8 cellular contexts compared by ENCODE assay signal in genomic region chr19:35495107-35496064, GRCh38. TPM values are rescaled to one million over a fixed set of nuclear protein-coding genes. Genes with fewer than 3 reads are reported as not detected.
DNase-seq lines count a peak whose midpoint lies in the region; ATAC-seq and TF ChIP-seq lines count a peak whose summit lies in the region.

No MANE protein-coding gene starts in this region.

- peak; percentile 96 to 98 for TF ChIP-seq CTCF in Caco-2 (IDR thresholded peaks at IDR 0.05; ENCODE audit: insufficient read depth in 1 of 2, low read depth in 1 of 2, low read length in 1 of 2, severe bottlenecking in 1 of 2, unreplicated experiment in 1 of 2)
- TF ChIP-seq CTCF in Peyer's patch (IDR thresholded peaks at IDR 0.05): peak; percentile 82 to 99 (median 92)
- peak; percentile 100 for TF ChIP-seq CTCF in fibroblast of the aortic adventitia (IDR thresholded peaks at IDR 0.05; ENCODE audit: insufficient read depth, low read length)
- TF ChIP-seq CTCF in suprapubic skin (IDR thresholded peaks at IDR 0.05): peak; percentile 95 to 100

- H3K27me3 ChIP-seq in Caco-2 (replicated peaks; ENCODE audit: control insufficient read depth, insufficient read depth, low read length): no peaks in the 10 kb centered on the region
- no peaks in the 10 kb centered on the region for H3K27me3 ChIP-seq in Peyer's patch
- peaks cover 9% of the 10 kb centered on the region for H3K27me3 ChIP-seq in suprapubic skin

- DNase-seq in Caco-2 (peak; percentile 72 to 78), Peyer's patch (peak; percentile 55 to 76 (median 70)), fibroblast of the aortic adventitia (ENCODE audit: low read depth) (peak; percentile 63), occipital lobe (lab: John Stamatoyannopoulos, UW) (peak; percentile 51), suprapubic skin (ENCODE audit: low spot score in 2 of 2) (no peak)
- DNase-seq in activated T-helper 1 cell treated with anti-CD3 and anti-CD28 coated beads, Interleukin-2, amount 50 U/mL, for 16 hours (ENCODE audit: low read depth in 1 of 2, low spot score in 1 of 2): peak; percentile 33 to 57

- intact Hi-C loops in Caco-2 (cut with micrococcal nuclease; ENCODE audit: unreplicated experiment): loop anchor here (1.0 kb wide), 1 partner anchor 143 kb away; no protein-coding TSS in a partner anchor

- peak overlapping the region; percentile 16 for H3K27ac Mint-ChIP-seq in Caco-2 (ENCODE audit: unreplicated experiment)

- ATAC-seq in HG02798 (IDR thresholded peaks at IDR 0.05; ENCODE audit: poor library complexity, unreplicated experiment): peak; percentile 69
- no peak for ATAC-seq in GM21515 (IDR thresholded peaks at IDR 0.05; ENCODE audit: unreplicated experiment)

- TF ChIP-seq EP300 in suprapubic skin (IDR thresholded peaks at IDR 0.05): no peak

- CTCF ChIA-PET in Caco-2 (lab: Charles Lee): interaction anchor here (0.6 to 1.5 kb wide), 20 partner anchors 8 to 226 kb away, joined by 3 to 33 read pairs (median 4); partner anchors contain the start of gene FFAR1

- no peak for TF ChIP-seq POLR2A in Peyer's patch (IDR thresholded peaks at IDR 0.05)
- no peak for TF ChIP-seq POLR2A in suprapubic skin (IDR thresholded peaks at IDR 0.05)

- H3K36me3 ChIP-seq in Caco-2 (ENCODE audit: control insufficient read depth, insufficient read depth, low read length) (no peaks in the 10 kb centered on the region; the same call in 1 of the 2 replicates), Peyer's patch (no peaks in the 10 kb centered on the region), suprapubic skin (no peaks in the 10 kb centered on the region)

- H3K36me3 Mint-ChIP-seq in Caco-2 (ENCODE audit: insufficient read depth, unreplicated experiment): peaks cover 25% of the 10 kb centered on the region

- 0 out of 2 replicates have a peak overlapping the region, but pooled peaks have one; percentile 4 for H3K4me3 ChIP-seq in Caco-2 (ENCODE audit: low read depth, low read length)
- no peak overlapping the region for H3K4me3 ChIP-seq in Peyer's patch
- no peak overlapping the region for H3K4me3 ChIP-seq in fibroblast of the aortic adventitia (ENCODE audit: low read depth, low read length)
- H3K4me3 ChIP-seq in suprapubic skin: peak overlapping the region; percentile 6

- H3K4me1 ChIP-seq in Caco-2: peaks cover 8% of the 10 kb centered on the region
- no peaks in the 10 kb centered on the region for H3K4me1 ChIP-seq in Peyer's patch
- peaks cover 58% of the 10 kb centered on the region for H3K4me1 ChIP-seq in suprapubic skin

- BruUV-seq in Caco-2 (replicated peaks; lab: Mats Ljungman, UMichigan): no TSS peak

- no peaks in the 10 kb centered on the region for H3K27me3 Mint-ChIP-seq in Caco-2 (ENCODE audit: insufficient read depth, unreplicated experiment)

- H3K27ac ChIP-seq in Peyer's patch: no peak overlapping the region
- peak overlapping the region; percentile 79 for H3K27ac ChIP-seq in suprapubic skin

- peak overlapping the region; percentile 39 for H3K4me3 Mint-ChIP-seq in Caco-2 (ENCODE audit: unreplicated experiment)

- H3K4me1 Mint-ChIP-seq in Caco-2 (ENCODE audit: low read depth, unreplicated experiment): no peaks in the 10 kb centered on the region

- H3K9me3 ChIP-seq in Caco-2 (no peaks in the 10 kb centered on the region), Peyer's patch (no peaks in the 10 kb centered on the region), suprapubic skin (no peaks in the 10 kb centered on the region)

- no peaks in the 10 kb centered on the region for H3K9me3 Mint-ChIP-seq in Caco-2 (ENCODE audit: unreplicated experiment)

- POLR2A ChIA-PET in Caco-2 (lab: Charles Lee): interaction anchor here (0.6 to 1.0 kb wide), 3 partner anchors 9 to 238 kb away, joined by 3 to 6 read pairs (median 6); no protein-coding TSS in a partner anchor

- 18% methylated on average over 13 of the region's 30 CpGs for WGBS in suprapubic skin

RNA-seq across cellular contexts. Expression of gene KRTDAP, which starts 5.1 kb away (rescaled TPM):
- total RNA-seq in Caco-2 (2022): not detected in 2 replicates
- total RNA-seq in Peyer's patch: not detected
- not detected in 2 replicates for total RNA-seq in fibroblast of the aortic adventitia (ENCODE audit: low replicate concordance)
- total RNA-seq in occipital lobe: not detected
- over 10,000 TPM in 2 of 4 donors, 1,000 to 10,000 TPM in 2; 1,056 to 12,237 (median 8,197) TPM for total RNA-seq in suprapubic skin

RNA-seq across cellular contexts. Expression of gene DMKN, which starts 18.1 kb away (rescaled TPM):
- total RNA-seq in Caco-2 (2022) (341 and 354 TPM in 2 replicates), Peyer's patch (10 to 100 TPM in 2 of 4 donors, 1 to 10 TPM in 1, not detected in 1; 1.9 to 29.7 (median 10.7) TPM), fibroblast of the aortic adventitia (ENCODE audit: low replicate concordance) (11.4 and 63.0 TPM in 2 replicates), occipital lobe (0.94 TPM), suprapubic skin (1,000 to 10,000 TPM; 2,237 to 6,229 (median 5,437) TPM)

RNA-seq across cellular contexts. Expression of gene SBSN, which starts 32.7 kb away (rescaled TPM):
- total RNA-seq in Caco-2 (2022) (not detected in 2 replicates), Peyer's patch (1 to 10 TPM in 1 of 4 donors, not detected in 3; 1.0 TPM), fibroblast of the aortic adventitia (ENCODE audit: low replicate concordance) (4.1 and 13.2 TPM in 2 replicates), occipital lobe (not detected), suprapubic skin (1,000 to 10,000 TPM in 3 of 4 donors, 100 to 1,000 TPM in 1; 308 to 1,594 (median 1,430) TPM)

RNA-seq across cellular contexts. Expression of gene GAPDHS, which starts 37.9 kb away (rescaled TPM):
- not detected in 2 replicates for total RNA-seq in Caco-2 (2022)
- total RNA-seq in Peyer's patch: under 1 TPM in 1 of 4 donors, not detected in 3; 0.54 TPM
- total RNA-seq in fibroblast of the aortic adventitia (ENCODE audit: low replicate concordance): not detected in 2 replicates
- total RNA-seq in occipital lobe: not detected
- 1 to 10 TPM; 4.1 to 8.4 (median 6.4) TPM for total RNA-seq in suprapubic skin

RNA-seq across cellular contexts. Expression of gene FFAR2, which starts 47.3 kb away (rescaled TPM):
- total RNA-seq in Caco-2 (2022) (not detected in 2 replicates), Peyer's patch (1 to 10 TPM in 2 of 4 donors, under 1 TPM in 1, not detected in 1; 0.80 to 1.8 (median 1.0) TPM), fibroblast of the aortic adventitia (ENCODE audit: low replicate concordance) (not detected in 2 replicates), occipital lobe (0.16 TPM), suprapubic skin (under 1 TPM in 3 of 4 donors, not detected in 1; 0.29 to 0.64 (median 0.30) TPM)

Comparison
In these comparisons a context has a peak if more than half of its experiments do, and no peak if none do; other contexts are left out.
1. DNase-seq: peak in Caco-2 (2 of 2), Peyer's patch (3 of 3), activated T-helper 1 cell treated with anti-CD3 and anti-CD28 coated beads, Interleukin-2, amount 50 U/mL, for 16 hours (2 of 2), fibroblast of the aortic adventitia (single experiment) and occipital lobe (single experiment); none in suprapubic skin (0 of 2).
2. H3K4me3 ChIP-seq: peak in Caco-2 (single experiment) and suprapubic skin (single experiment); none in Peyer's patch (0 of 4) and fibroblast of the aortic adventitia (single experiment).
3. RNA of gene KRTDAP, which starts 5.1 kb away (total RNA-seq): 1,056 to 12,237 TPM in suprapubic skin; not detected in Peyer's patch, not detected in Caco-2, not detected in fibroblast of the aortic adventitia and not detected in occipital lobe (single experiment); every median in the first group is over 100 times any median in the second.
4. RNA of gene SBSN, which starts 32.7 kb away (total RNA-seq): 308 to 1,594 TPM in suprapubic skin; 4.1 to 13.2 TPM in fibroblast of the aortic adventitia, not detected in Caco-2, 1.0 TPM in Peyer's patch and not detected in occipital lobe (single experiment); every median in the first group is over 10 times any median in the second.
5. Peak in every context shown above with its lines, with median percentiles within 50 percentile points of each other: CTCF ChIP-seq.